25 cellular contexts compared by ENCODE assay signal in genomic region chr2:43445781-43446180, GRCh38.
DNase-seq lines count a peak whose midpoint lies in the region; ATAC-seq and TF ChIP-seq lines count a peak whose summit lies in the region.
"Had no signal": no experiment of that assay in that cellular context is flagged by ENCODE, and none has a peak within 500 bp of the region (broad histone marks: within the 10 kb centered on the region; RNA-seq: fewer than 3 reads in every experiment).

No MANE protein-coding gene starts in this region.

- peaks cover 55% of the 10 kb centered on the region for H3K4me1 Mint-ChIP-seq in GM23338
- peaks cover 25% of the 10 kb centered on the region for H3K4me1 Mint-ChIP-seq in chondrocyte (ENCODE audit: low read depth)
- H3K4me1 Mint-ChIP-seq: activated naive CD8-positive, alpha-beta T cell treated with anti-CD3 and anti-CD28 coated beads, Interleukin-2, amount 10 ng/mL, durations not matched to agents 7 days and 5 days had no signal

- H3K4me1 ChIP-seq in GM23338 (ENCODE audit: insufficient read depth) (peaks cover 29% of the 10 kb centered on the region), mucosa of descending colon (ENCODE audit: low read depth) (peaks cover 5% of the 10 kb centered on the region), skeletal muscle tissue (ENCODE audit: control insufficient read depth in 3 of 3, insufficient read depth in 3 of 3, low read length in 3 of 3) (no peaks in the 10 kb centered on the region)
- H3K4me1 ChIP-seq: Peyer's patch, SJSA1 had no signal

- H3K9ac ChIP-seq in skeletal muscle tissue (ENCODE audit: low read depth in 1 of 3, low read length in 3 of 3): no peak overlapping the region

- peak overlapping the region; percentile 21; the same call in 1 of the 2 replicates for H3K4me2 ChIP-seq in GM23338

- H3K27me3 ChIP-seq in GM23338 (ENCODE audit: insufficient read depth): no peaks in the 10 kb centered on the region
- H3K27me3 ChIP-seq in skeletal muscle tissue (ENCODE audit: control insufficient read depth in 3 of 3, insufficient read depth in 3 of 3, low read length in 3 of 3): no peaks in the 10 kb centered on the region
- H3K27me3 ChIP-seq: neutrophil, Peyer's patch, SJSA1, upper lobe of left lung had no signal

- no peak for TF ChIP-seq CTCF in GM23338 (conservative IDR thresholded peaks at IDR 0.05; ENCODE audit: low read depth in 2 of 2)
- TF ChIP-seq CTCF in chondrocyte (IDR thresholded peaks at IDR 0.05): no peak
- no peak for TF ChIP-seq CTCF in mucosa of descending colon (IDR thresholded peaks at IDR 0.05)

- H3K4me3 Mint-ChIP-seq in GM23338 (no peak overlapping the region), chondrocyte (ENCODE audit: unreplicated experiment) (no peak overlapping the region)
- H3K4me3 Mint-ChIP-seq: activated CD4-positive, alpha-beta T cell treated with anti-CD3 and anti-CD28 coated beads, Interleukin-2, amount 10 ng/mL, durations not matched to agents 7 days and 5 days; activated naive CD8-positive, alpha-beta T cell treated with anti-CD3 and anti-CD28 coated beads, Interleukin-2, amount 10 ng/mL, durations not matched to agents 7 days and 5 days; CD4-positive, CD25-positive, alpha-beta regulatory T cell; stimulated activated naive CD8-positive, alpha-beta T cell treated with anti-CD3 and anti-CD28 coated beads, Interleukin-15, Interleukin-2, amounts not matched to agents 100 ng/mL and 50 ng/mL, for 24 hours had no signal

- in situ Hi-C loops in G401 (cut with HindIII; ENCODE audit: low sequenced_read_pairs): no loop called here

- H3K36me3 ChIP-seq in GM23338 (ENCODE audit: insufficient read depth) (no peaks in the 10 kb centered on the region), mucosa of descending colon (ENCODE audit: low read depth) (no peaks in the 10 kb centered on the region), skeletal muscle tissue (ENCODE audit: control insufficient read depth in 3 of 3, insufficient read depth in 3 of 3, low read length in 3 of 3) (no peaks in the 10 kb centered on the region)
- H3K36me3 ChIP-seq: Peyer's patch, upper lobe of left lung had no signal

- no peak for ATAC-seq in GM23338
- peak; percentile 58 for ATAC-seq in mucosa of descending colon
- no peak for ATAC-seq in GM18858 (IDR thresholded peaks at IDR 0.05; ENCODE audit: unreplicated experiment)
- ATAC-seq: K562, left lobe of liver had no signal

- H3K9me3 ChIP-seq in mucosa of descending colon: no peaks in the 10 kb centered on the region
- H3K9me3 ChIP-seq in skeletal muscle tissue (ENCODE audit: control insufficient read depth in 3 of 3, low read length in 3 of 3): no peaks in the 10 kb centered on the region
- H3K9me3 ChIP-seq: neutrophil, Peyer's patch, SJSA1, upper lobe of left lung had no signal

- DNase-seq in GM23338 (ENCODE audit: low spot score) (no peak), chondrocyte (ENCODE audit: low spot score) (no peak), mucosa of descending colon (no peak), hippocampal formation (lab: John Stamatoyannopoulos, UW) (no peak), G401 (ENCODE audit: low spot score) (no peak), ureter (ENCODE audit: low spot score) (no peak)
- DNase-seq: activated CD4-positive, alpha-beta T cell treated with anti-CD3 and anti-CD28 coated beads, Interleukin-2, amount 10 ng/mL, durations not matched to agents 7 days and 5 days; activated CD8-positive, alpha-beta memory T cell treated with anti-CD3 and anti-CD28 coated beads, Interleukin-2, amount 50 U/mL, for 4 hours; activated naive CD8-positive, alpha-beta T cell treated with anti-CD3 and anti-CD28 coated beads, Interleukin-2, amount 10 ng/mL, durations not matched to agents 7 days and 5 days; CD4-positive, CD25-positive, alpha-beta regulatory T cell; DMS 273 treated with DMSO at 0.1 percent for 48 hours; HCEC 1CT; NCI-H1436 treated with DMSO at 0.1 percent for 48 hours; NCI-H2171; NCI-H524 treated with DMSO at 0.1 percent for 48 hours; Peyer's patch; upper lobe of left lung had no signal

- peak overlapping the region; percentile 87 for H3K27ac ChIP-seq in GM23338 (ENCODE audit: low read depth)
- peak overlapping the region; percentile 66 for H3K27ac ChIP-seq in skeletal muscle tissue (ENCODE audit: low read depth, low read length)
- H3K27ac ChIP-seq: neutrophil, Peyer's patch, SJSA1, upper lobe of left lung had no signal

- H4K20me1 ChIP-seq in GM23338 (replicated peaks; ENCODE audit: insufficient read depth): no peaks in the 10 kb centered on the region; the same call in 1 of the 2 replicates

- no peaks in the 10 kb centered on the region for H3F3A ChIP-seq in GM23338 (replicated peaks; ENCODE audit: low read depth)

- peak overlapping the region; percentile 68 for H3K27ac Mint-ChIP-seq in GM23338
- peak overlapping the region; percentile 69 for H3K27ac Mint-ChIP-seq in chondrocyte (ENCODE audit: unreplicated experiment)
- H3K27ac Mint-ChIP-seq: activated CD4-positive, alpha-beta T cell treated with anti-CD3 and anti-CD28 coated beads, Interleukin-2, amount 10 ng/mL, durations not matched to agents 7 days and 5 days; activated naive CD8-positive, alpha-beta T cell treated with anti-CD3 and anti-CD28 coated beads, Interleukin-2, amount 10 ng/mL, durations not matched to agents 7 days and 5 days; activated T-helper 2 cell treated with anti-CD3 and anti-CD28 coated beads, Interferon-gamma antibody, Interleukin-2, Interleukin-4, amounts not matched to agents 10 μg/mL and 5 μg/mL and 100 μg/mL, durations not matched to agents 14 hours and 24 hours and 36 hours; stimulated activated naive CD8-positive, alpha-beta T cell treated with anti-CD3 and anti-CD28 coated beads, Interleukin-15, Interleukin-2, amounts not matched to agents 100 ng/mL and 50 ng/mL, for 24 hours had no signal

- H3K4me3 ChIP-seq in GM23338: no peak overlapping the region
- H3K4me3 ChIP-seq in mucosa of descending colon: no peak overlapping the region
- no peak overlapping the region for H3K4me3 ChIP-seq in skeletal muscle tissue (ENCODE audit: low read length in 3 of 3)
- H3K4me3 ChIP-seq: K562, Peyer's patch, SJSA1, upper lobe of left lung had no signal

- H3K27me3 Mint-ChIP-seq in GM23338 (ENCODE audit: insufficient read depth, low read depth, poor library complexity): no peaks in the 10 kb centered on the region
- no peaks in the 10 kb centered on the region for H3K27me3 Mint-ChIP-seq in chondrocyte (ENCODE audit: low read depth)
- H3K27me3 Mint-ChIP-seq: activated CD4-positive, alpha-beta T cell treated with anti-CD3 and anti-CD28 coated beads, Interleukin-2, amount 10 ng/mL, durations not matched to agents 7 days and 5 days; activated naive CD8-positive, alpha-beta T cell treated with anti-CD3 and anti-CD28 coated beads, Interleukin-2, amount 10 ng/mL, durations not matched to agents 7 days and 5 days; CD4-positive, CD25-positive, alpha-beta regulatory T cell; stimulated activated naive CD8-positive, alpha-beta T cell treated with anti-CD3 and anti-CD28 coated beads, Interleukin-15, Interleukin-2, amounts not matched to agents 100 ng/mL and 50 ng/mL, for 24 hours had no signal

- H3K9me2 ChIP-seq in GM23338 (ENCODE audit: insufficient read depth): no peaks in the 10 kb centered on the region

- H3K79me2 ChIP-seq in GM23338 (replicated peaks; ENCODE audit: insufficient read depth): no peaks in the 10 kb centered on the region

- intact Hi-C loops in mucosa of descending colon (cut with DNase I, micrococcal nuclease): no loop called here

- H3K9me3 Mint-ChIP-seq in GM23338 (no peaks in the 10 kb centered on the region), chondrocyte (ENCODE audit: low read depth) (peaks cover 5% of the 10 kb centered on the region)
- H3K9me3 Mint-ChIP-seq: activated T-helper 2 cell treated with anti-CD3 and anti-CD28 coated beads, Interferon-gamma antibody, Interleukin-2, Interleukin-4, amounts not matched to agents 10 μg/mL and 5 μg/mL and 100 μg/mL, durations not matched to agents 14 hours and 24 hours and 36 hours; CD4-positive, CD25-positive, alpha-beta regulatory T cell; stimulated activated naive CD8-positive, alpha-beta T cell treated with anti-CD3 and anti-CD28 coated beads, Interleukin-15, Interleukin-2, amounts not matched to agents 100 ng/mL and 50 ng/mL, for 24 hours had no signal

- H3K36me3 Mint-ChIP-seq in GM23338 (ENCODE audit: low read depth) (no peaks in the 10 kb centered on the region), chondrocyte (ENCODE audit: low read depth) (peaks cover 11% of the 10 kb centered on the region)

- H2AFZ ChIP-seq in GM23338: no peak overlapping the region
